In genomic region chr2:144518744-144519596, GRCh38 we compare ENCODE assay signal across 8 cellular contexts. TPM values are rescaled to one million over a fixed set of nuclear protein-coding genes. Genes with fewer than 3 reads are reported as not detected.
A peak's percentile ranks its signal among the peaks of the same experiment; 100 is the strongest.
DNase-seq lines count a peak whose midpoint lies in the region; ATAC-seq and TF ChIP-seq lines count a peak whose summit lies in the region.

No MANE protein-coding gene starts in this region.

- ATAC-seq in GM21723 (IDR thresholded peaks at IDR 0.05; ENCODE audit: unreplicated experiment): peak; percentile 51

- intact Hi-C loops in thyroid gland (cut with DNase I): loop anchor here (10.0 kb wide), 1 partner anchor 184 kb away; a partner anchor contains a TSS

- peak overlapping the region in 1 of 3 donors; percentile 42 for H3K4me3 ChIP-seq in thyroid gland (replicated peaks in 1 of 3)

- H3K9me3 ChIP-seq in ES-I3 (ENCODE audit: control insufficient read depth, insufficient read depth, low read length) (no peaks in the 10 kb centered on the region), thyroid gland (no peaks in the 10 kb centered on the region)

- H3K27ac ChIP-seq in thyroid gland: peak overlapping the region; percentile 61 to 94 (median 89)

- TF ChIP-seq POLR2A in thyroid gland (IDR thresholded peaks at IDR 0.05): no peak

- H3K9ac ChIP-seq in ES-I3 (ENCODE audit: low read depth, low read length): peak overlapping the region; percentile 59

- peak; percentile 66 to 89 for DNase-seq in NOMO-1 (lab: John Stamatoyannopoulos, UW; ENCODE audit: unreplicated experiment in 2 of 2)
- peak; percentile 68 for DNase-seq in globus pallidus (ENCODE audit: low spot score)
- no peak for DNase-seq in thyroid gland
- no peak for DNase-seq in LoVo (ENCODE audit: low spot score)
- no peak for DNase-seq in hepatic stellate cell (ENCODE audit: low spot score)
- DNase-seq in activated CD4-positive, CD25-positive, alpha-beta regulatory T cell (lab: John Stamatoyannopoulos, UW): no peak

- H3K27me3 ChIP-seq in thyroid gland: peaks cover 18% of the 10 kb centered on the region

- H3K4me1 ChIP-seq in ES-I3 (ENCODE audit: insufficient read depth, low read length) (peaks cover 27% of the 10 kb centered on the region), thyroid gland (peaks cover 6 to 24% of the 10 kb centered on the region in 2 donors)

- TF ChIP-seq CTCF in thyroid gland (IDR thresholded peaks at IDR 0.05): no peak

- H3K36me3 ChIP-seq in ES-I3 (ENCODE audit: insufficient read depth, low read length) (no peaks in the 10 kb centered on the region), thyroid gland (no peaks in the 10 kb centered on the region)

- WGBS in thyroid gland, 2 donors: 23 to 25% methylated on average over 8 of the region's 8 CpGs

RNA-seq across cellular contexts. Expression of gene ZEB2, which starts 0.9 kb away (rescaled TPM):
- 10 to 100 TPM; 21.7 to 52.1 (median 37.9) TPM for total RNA-seq in thyroid gland

Comparison
In these comparisons a context has a peak if more than half of its experiments do, and no peak if none do; other contexts are left out.
1. DNase-seq: peak in NOMO-1 (2 of 2) and globus pallidus (single experiment); none in thyroid gland (0 of 2), LoVo (single experiment), hepatic stellate cell (single experiment) and activated CD4-positive, CD25-positive, alpha-beta regulatory T cell (0 of 4).